ENCODE assay signal across 1 cellular context in the genomic region with DNA sequence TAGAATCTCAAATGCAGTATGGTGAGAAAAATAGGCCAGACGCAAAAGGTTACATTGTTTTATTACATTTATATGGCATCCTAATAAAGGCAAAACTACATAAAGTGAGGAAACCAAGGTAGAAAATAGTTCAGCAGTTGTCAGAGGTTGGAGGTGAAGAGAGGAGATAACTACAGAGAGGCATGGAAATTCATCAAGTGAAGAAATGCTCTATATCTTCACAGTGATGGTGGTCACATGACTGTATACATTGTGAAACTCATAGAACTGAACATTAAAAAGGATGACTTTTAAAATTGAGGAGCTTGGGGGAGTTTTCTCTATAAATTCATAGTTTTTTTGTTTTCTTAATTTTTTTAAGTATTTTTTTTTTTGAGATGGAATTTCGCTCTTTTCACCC.
TF ChIP-seq lines count a peak whose summit lies in the region.

No MANE protein-coding gene starts in this region.

TF ChIP-seq in WTC11, 78 proteins besides CTCF, POLR2A, EP300 and RAD21 (continued from another document):
- TF ChIP-seq, protein P1, sequence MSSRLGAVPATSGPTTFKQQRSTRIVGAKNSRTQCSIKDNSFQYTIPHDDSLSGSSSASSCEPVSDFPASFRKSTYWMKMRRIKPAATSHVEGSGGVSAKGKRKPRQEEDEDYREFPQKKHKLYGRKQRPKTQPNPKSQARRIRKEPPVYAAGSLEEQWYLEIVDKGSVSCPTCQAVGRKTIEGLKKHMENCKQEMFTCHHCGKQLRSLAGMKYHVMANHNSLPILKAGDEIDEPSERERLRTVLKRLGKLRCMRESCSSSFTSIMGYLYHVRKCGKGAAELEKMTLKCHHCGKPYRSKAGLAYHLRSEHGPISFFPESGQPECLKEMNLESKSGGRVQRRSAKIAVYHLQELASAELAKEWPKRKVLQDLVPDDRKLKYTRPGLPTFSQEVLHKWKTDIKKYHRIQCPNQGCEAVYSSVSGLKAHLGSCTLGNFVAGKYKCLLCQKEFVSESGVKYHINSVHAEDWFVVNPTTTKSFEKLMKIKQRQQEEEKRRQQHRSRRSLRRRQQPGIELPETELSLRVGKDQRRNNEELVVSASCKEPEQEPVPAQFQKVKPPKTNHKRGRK (CRISPR knock-in tag; IDR thresholded peaks at IDR 0.05; ENCODE audit: borderline replicate concordance): no peak
- TF ChIP-seq E2F4 (CRISPR knock-in tag; IDR thresholded peaks at IDR 0.05; ENCODE audit: borderline replicate concordance, low read depth) (no peak), ETV6 (CRISPR knock-in tag; IDR thresholded peaks at IDR 0.05) (no peak)
